ENCODE assay signal across 18 cellular contexts in the genomic region with DNA sequence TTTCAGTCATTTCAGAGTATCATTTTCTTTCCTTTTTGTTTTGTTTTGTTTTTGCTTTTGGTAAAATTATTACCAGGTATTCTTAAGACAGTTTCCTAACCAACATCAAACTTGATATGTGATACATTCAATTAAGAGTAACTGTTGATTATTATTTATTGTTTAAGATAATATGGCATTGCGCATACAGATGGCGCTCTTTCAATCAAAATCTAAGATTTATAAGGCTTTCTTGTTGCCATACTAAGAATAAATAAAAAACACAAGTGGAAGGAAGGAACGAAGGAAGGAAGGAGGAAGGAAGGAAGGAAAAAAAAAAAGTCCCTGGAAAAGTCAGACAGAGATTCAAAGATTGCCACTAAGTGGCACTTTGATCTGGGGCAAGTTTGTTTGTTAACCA.
"Had no signal": no experiment of that assay in that cellular context is flagged by ENCODE, and none has a peak within 500 bp of the region (broad histone marks: within the 10 kb centered on the region; RNA-seq: fewer than 3 reads in every experiment).

No MANE protein-coding gene starts in this region.

- H3K4me3 Mint-ChIP-seq: activated CD4-positive, alpha-beta T cell treated with anti-CD3 and anti-CD28 coated beads, Interleukin-2, amount 10 ng/mL, durations not matched to agents 24 days and 14 days; activated CD8-positive, alpha-beta T cell treated with anti-CD3 and anti-CD28 coated beads, Interleukin-2, amount 10 ng/mL, durations not matched to agents 7 days and 5 days; activated naive CD4-positive, alpha-beta T cell treated with anti-CD3 and anti-CD28 coated beads for 36 hours; activated T-cell treated with anti-CD3 and anti-CD28 coated beads, Interleukin-2, amount 50 U/mL, for 4 hours; effector memory CD8-positive, alpha-beta T cell; nephron had no signal

- H3K27ac Mint-ChIP-seq: activated CD4-positive, alpha-beta T cell treated with anti-CD3 and anti-CD28 coated beads, Interleukin-2, amount 10 ng/mL, durations not matched to agents 24 days and 14 days; activated CD8-positive, alpha-beta T cell treated with anti-CD3 and anti-CD28 coated beads, Interleukin-2, amount 10 ng/mL, durations not matched to agents 7 days and 5 days; activated naive CD4-positive, alpha-beta T cell treated with anti-CD3 and anti-CD28 coated beads for 36 hours; effector memory CD8-positive, alpha-beta T cell; nephron; progenitor cell of endocrine pancreas had no signal

- ATAC-seq: activated CD8-positive, alpha-beta T cell treated with anti-CD3 and anti-CD28 coated beads, Interleukin-2, amount 10 ng/mL, durations not matched to agents 7 days and 5 days; activated T-cell treated with anti-CD3 and anti-CD28 coated beads, Interleukin-2, amount 50 U/mL, for 4 hours; body of pancreas; effector memory CD8-positive, alpha-beta T cell; left colon; lower lobe of right lung; stimulated activated naive CD8-positive, alpha-beta T cell treated with anti-CD3 and anti-CD28 coated beads, Interleukin-15, Interleukin-2, amounts not matched to agents 100 U/mL and 50 U/mL, for 24 hours had no signal

- H3K27me3 Mint-ChIP-seq: activated CD4-positive, alpha-beta T cell treated with anti-CD3 and anti-CD28 coated beads, Interleukin-2, amount 10 ng/mL, durations not matched to agents 24 days and 14 days; effector memory CD8-positive, alpha-beta T cell; progenitor cell of endocrine pancreas had no signal

- H3K4me1 Mint-ChIP-seq: activated CD4-positive, alpha-beta T cell treated with anti-CD3 and anti-CD28 coated beads, Interleukin-2, amount 10 ng/mL, durations not matched to agents 24 days and 14 days had no signal

- DNase-seq: activated CD4-positive, alpha-beta T cell treated with anti-CD3 and anti-CD28 coated beads, Interleukin-2, amount 10 ng/mL, durations not matched to agents 24 days and 14 days; activated CD8-positive, alpha-beta T cell treated with anti-CD3 and anti-CD28 coated beads, Interleukin-2, amount 10 ng/mL, durations not matched to agents 7 days and 5 days; activated naive CD4-positive, alpha-beta T cell treated with anti-CD3 and anti-CD28 coated beads for 36 hours; activated T-cell treated with anti-CD3 and anti-CD28 coated beads, Interleukin-2, amount 50 U/mL, for 4 hours; body of pancreas; effector memory CD8-positive, alpha-beta T cell; foreskin melanocyte; hypothalamus; islet precursor cell; left colon; lower lobe of right lung; stimulated activated CD4-positive, alpha-beta T cell treated with anti-CD3 and anti-CD28 coated beads, Interleukin-2, amount 100 ng/mL, for 24 hours; stimulated activated naive CD8-positive, alpha-beta T cell treated with anti-CD3 and anti-CD28 coated beads, Interleukin-15, Interleukin-2, amounts not matched to agents 100 U/mL and 50 U/mL, for 24 hours; T-helper 9 cell; uterus had no signal

- H3K36me3 ChIP-seq: lower lobe of right lung, tibial nerve, uterus had no signal

- H3K9me3 ChIP-seq: body of pancreas, lower lobe of right lung, tibial nerve, uterus had no signal

- H3K9me3 Mint-ChIP-seq: activated CD4-positive, alpha-beta T cell treated with anti-CD3 and anti-CD28 coated beads, Interleukin-2, amount 10 ng/mL, durations not matched to agents 24 days and 14 days; activated naive CD4-positive, alpha-beta T cell treated with anti-CD3 and anti-CD28 coated beads for 36 hours; nephron had no signal

- H3K4me3 ChIP-seq: body of pancreas, lower lobe of right lung, tibial nerve, uterus had no signal

- H3K4me1 ChIP-seq: body of pancreas, lower lobe of right lung, uterus had no signal

- H3K27ac ChIP-seq: body of pancreas, lower lobe of right lung, tibial nerve, uterus had no signal

- H3K27me3 ChIP-seq: body of pancreas, tibial nerve, uterus had no signal
